ENCODE assay signal across 8 cellular contexts in genomic region chr12:131222271-131223139, GRCh38.
DNase-seq lines count a peak whose midpoint lies in the region; ATAC-seq and TF ChIP-seq lines count a peak whose summit lies in the region.

No MANE protein-coding gene starts in this region.

- no peaks in the 10 kb centered on the region for H3K9me3 ChIP-seq in DND-41 (ENCODE audit: insufficient read depth, low read length, severe bottlenecking)

- H3K79me2 ChIP-seq in DND-41 (ENCODE audit: insufficient read depth, low read length), result no peaks in the 10 kb centered on the region

- H3K9ac ChIP-seq in DND-41 (ENCODE audit: low read depth, low read length), result no peak overlapping the region

- ATAC-seq in DND-41 (ENCODE audit: insufficient read depth, low read depth) (peak; percentile 71), GM19467 (IDR thresholded peaks at IDR 0.05; ENCODE audit: unreplicated experiment) (peak; percentile 52), HG03558 (IDR thresholded peaks at IDR 0.05; ENCODE audit: extremely low read depth, unreplicated experiment) (peak; percentile 54), GM18520 (IDR thresholded peaks at IDR 0.05; ENCODE audit: unreplicated experiment) (no peak), left lobe of liver (no peak)

- H3K4me2 ChIP-seq in DND-41 (ENCODE audit: insufficient read depth, low read length), result no peak overlapping the region

- no peak for TF ChIP-seq CTCF in DND-41 (IDR thresholded peaks at IDR 0.05; ENCODE audit: borderline replicate concordance, extremely low read depth, low read length, poor library complexity, severe bottlenecking)

- no peaks in the 10 kb centered on the region for H3K36me3 ChIP-seq in DND-41 (ENCODE audit: insufficient read depth, low read length)

- H3K4me1 ChIP-seq in DND-41 (ENCODE audit: insufficient read depth, low read length), result no peaks in the 10 kb centered on the region

- H2AFZ ChIP-seq in DND-41 (ENCODE audit: low read depth, low read length), result no peak overlapping the region

- no peak overlapping the region for H3K27ac ChIP-seq in DND-41 (ENCODE audit: low read length)

- H3K27me3 Mint-ChIP-seq in immature natural killer cell (ENCODE audit: low read depth in 3 of 3), result peaks cover 1 to 6% (median 2%) of the 10 kb centered on the region in 3 donors

- H3K36me3 Mint-ChIP-seq in immature natural killer cell, result no peaks in the 10 kb centered on the region

- DNase-seq in DND-41 (peak; percentile 29), immature natural killer cell (peak in 1 of 3 donors; percentile 2), NCI-H146 (lab: John Stamatoyannopoulos, UW) (no peak), left lobe of liver (ENCODE audit: low spot score) (no peak)
- no peak for DNase-seq in central memory CD4-positive, alpha-beta T cell

- no peaks in the 10 kb centered on the region for H4K20me1 ChIP-seq in DND-41 (ENCODE audit: insufficient read depth, low read length)

- H3K4me3 ChIP-seq in DND-41 (ENCODE audit: low read depth in 1 of 2, low read length in 2 of 2), result no peak overlapping the region

- H3K27me3 ChIP-seq in DND-41 (ENCODE audit: insufficient read depth, low read length, poor library complexity), result peaks cover 8% of the 10 kb centered on the region

- H3K4me3 Mint-ChIP-seq in immature natural killer cell, result peak overlapping the region in 3 of 5 donors; percentile 15 to 49 (median 46)

- peaks cover 8% of the 10 kb centered on the region in 2 donors for H3K4me1 Mint-ChIP-seq in immature natural killer cell

- no peak overlapping the region for H3K27ac Mint-ChIP-seq in immature natural killer cell

- H3K9me3 Mint-ChIP-seq in immature natural killer cell, result no peaks in the 10 kb centered on the region

Comparison
In these comparisons a context has a peak if more than half of its experiments do, and no peak if none do; other contexts are left out.
1. ATAC-seq: peak in DND-41 (single experiment), GM19467 (single experiment) and HG03558 (single experiment); none in GM18520 (single experiment) and left lobe of liver (single experiment).